Comparison of ENCODE assay signal across 1 cellular context in the genomic region with DNA sequence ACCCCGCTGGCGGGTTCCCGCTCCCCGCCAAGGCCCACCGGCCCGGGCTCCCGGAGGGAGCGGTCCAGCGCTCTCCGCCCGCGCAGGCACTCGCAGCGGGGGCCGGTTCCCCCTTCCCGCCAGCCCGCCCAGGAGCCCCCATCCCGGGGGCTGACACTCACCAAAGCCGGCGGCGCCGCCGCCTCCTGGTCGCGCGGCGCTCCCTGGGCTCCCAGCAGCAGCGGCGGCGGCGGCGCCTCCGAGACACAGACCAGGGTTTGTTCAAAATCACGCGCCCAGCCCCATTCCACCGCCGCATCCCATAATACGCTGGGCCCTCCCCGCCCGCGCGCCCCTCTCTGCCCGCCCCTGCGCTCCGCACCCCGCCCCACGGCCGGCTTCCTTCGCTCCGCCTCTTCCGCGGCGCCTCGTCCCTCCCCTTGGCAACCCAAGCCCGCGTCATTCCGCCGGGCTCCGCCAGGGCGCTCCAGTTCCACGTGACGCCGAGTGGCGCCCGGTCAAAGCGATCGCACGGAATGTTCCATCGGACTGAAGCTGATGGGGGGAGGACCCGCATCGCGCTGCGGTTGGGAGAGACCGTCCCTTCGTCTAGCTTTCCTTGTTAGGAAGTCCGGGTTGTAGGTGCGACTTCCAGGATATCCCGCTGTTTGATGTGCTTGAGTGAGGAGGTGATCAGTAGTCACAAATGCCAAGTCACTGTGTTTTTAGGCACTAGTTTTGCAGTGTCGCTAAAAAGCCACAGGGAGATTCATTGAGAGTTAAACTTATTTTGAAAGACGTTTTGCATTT.
TF ChIP-seq lines count a peak whose summit lies in the region.

No MANE protein-coding gene starts in this region.

TF ChIP-seq in K562, 482 proteins besides CTCF, POLR2A, EP300 and RAD21 (continued from another document and continues in another):
- TF ChIP-seq, protein P1, sequence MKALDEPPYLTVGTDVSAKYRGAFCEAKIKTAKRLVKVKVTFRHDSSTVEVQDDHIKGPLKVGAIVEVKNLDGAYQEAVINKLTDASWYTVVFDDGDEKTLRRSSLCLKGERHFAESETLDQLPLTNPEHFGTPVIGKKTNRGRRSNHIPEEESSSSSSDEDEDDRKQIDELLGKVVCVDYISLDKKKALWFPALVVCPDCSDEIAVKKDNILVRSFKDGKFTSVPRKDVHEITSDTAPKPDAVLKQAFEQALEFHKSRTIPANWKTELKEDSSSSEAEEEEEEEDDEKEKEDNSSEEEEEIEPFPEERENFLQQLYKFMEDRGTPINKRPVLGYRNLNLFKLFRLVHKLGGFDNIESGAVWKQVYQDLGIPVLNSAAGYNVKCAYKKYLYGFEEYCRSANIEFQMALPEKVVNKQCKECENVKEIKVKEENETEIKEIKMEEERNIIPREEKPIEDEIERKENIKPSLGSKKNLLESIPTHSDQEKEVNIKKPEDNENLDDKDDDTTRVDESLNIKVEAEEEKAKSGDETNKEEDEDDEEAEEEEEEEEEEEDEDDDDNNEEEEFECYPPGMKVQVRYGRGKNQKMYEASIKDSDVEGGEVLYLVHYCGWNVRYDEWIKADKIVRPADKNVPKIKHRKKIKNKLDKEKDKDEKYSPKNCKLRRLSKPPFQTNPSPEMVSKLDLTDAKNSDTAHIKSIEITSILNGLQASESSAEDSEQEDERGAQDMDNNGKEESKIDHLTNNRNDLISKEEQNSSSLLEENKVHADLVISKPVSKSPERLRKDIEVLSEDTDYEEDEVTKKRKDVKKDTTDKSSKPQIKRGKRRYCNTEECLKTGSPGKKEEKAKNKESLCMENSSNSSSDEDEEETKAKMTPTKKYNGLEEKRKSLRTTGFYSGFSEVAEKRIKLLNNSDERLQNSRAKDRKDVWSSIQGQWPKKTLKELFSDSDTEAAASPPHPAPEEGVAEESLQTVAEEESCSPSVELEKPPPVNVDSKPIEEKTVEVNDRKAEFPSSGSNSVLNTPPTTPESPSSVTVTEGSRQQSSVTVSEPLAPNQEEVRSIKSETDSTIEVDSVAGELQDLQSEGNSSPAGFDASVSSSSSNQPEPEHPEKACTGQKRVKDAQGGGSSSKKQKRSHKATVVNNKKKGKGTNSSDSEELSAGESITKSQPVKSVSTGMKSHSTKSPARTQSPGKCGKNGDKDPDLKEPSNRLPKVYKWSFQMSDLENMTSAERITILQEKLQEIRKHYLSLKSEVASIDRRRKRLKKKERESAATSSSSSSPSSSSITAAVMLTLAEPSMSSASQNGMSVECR (CRISPR knock-in tag; IDR thresholded peaks at IDR 0.05): no peak; the same call in 1 of the 2 replicates
- no peak for TF ChIP-seq CHD4 (IDR thresholded peaks at IDR 0.05; ENCODE audit: insufficient read depth, insufficient replicate concordance, low read depth, low read length, poor library complexity, severe bottlenecking)
- no peak for TF ChIP-seq ATF2 (CRISPR knock-in tag; IDR thresholded peaks at IDR 0.05)
- TF ChIP-seq FOXJ3 (CRISPR knock-in tag; IDR thresholded peaks at IDR 0.05): no peak
- TF ChIP-seq PHB2 (IDR thresholded peaks at IDR 0.05; ENCODE audit: low read depth): no peak
- TF ChIP-seq ZNF184 (CRISPR knock-in tag; IDR thresholded peaks at IDR 0.05): no peak
- no peak for TF ChIP-seq ZNF408 (CRISPR knock-in tag; IDR thresholded peaks at IDR 0.05; ENCODE audit: low read depth)
- TF ChIP-seq THRA (IDR thresholded peaks at IDR 0.05): no peak
- TF ChIP-seq ZNF197 (CRISPR knock-in tag; IDR thresholded peaks at IDR 0.05; ENCODE audit: low read depth): no peak
- TF ChIP-seq CBFA2T3 (IDR thresholded peaks at IDR 0.05): peak; percentile 30; the same call in 1 of the 2 replicates
- no peak for TF ChIP-seq ZNF512 (tag; IDR thresholded peaks at IDR 0.05)
- TF ChIP-seq, protein P2, sequence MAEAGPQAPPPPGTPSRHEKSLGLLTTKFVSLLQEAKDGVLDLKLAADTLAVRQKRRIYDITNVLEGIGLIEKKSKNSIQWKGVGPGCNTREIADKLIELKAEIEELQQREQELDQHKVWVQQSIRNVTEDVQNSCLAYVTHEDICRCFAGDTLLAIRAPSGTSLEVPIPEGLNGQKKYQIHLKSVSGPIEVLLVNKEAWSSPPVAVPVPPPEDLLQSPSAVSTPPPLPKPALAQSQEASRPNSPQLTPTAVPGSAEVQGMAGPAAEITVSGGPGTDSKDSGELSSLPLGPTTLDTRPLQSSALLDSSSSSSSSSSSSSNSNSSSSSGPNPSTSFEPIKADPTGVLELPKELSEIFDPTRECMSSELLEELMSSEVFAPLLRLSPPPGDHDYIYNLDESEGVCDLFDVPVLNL (CRISPR knock-in tag; IDR thresholded peaks at IDR 0.05; ENCODE audit: low read depth): peak; percentile 86; the same call in 1 of the 2 replicates
- TF ChIP-seq, protein P3, sequence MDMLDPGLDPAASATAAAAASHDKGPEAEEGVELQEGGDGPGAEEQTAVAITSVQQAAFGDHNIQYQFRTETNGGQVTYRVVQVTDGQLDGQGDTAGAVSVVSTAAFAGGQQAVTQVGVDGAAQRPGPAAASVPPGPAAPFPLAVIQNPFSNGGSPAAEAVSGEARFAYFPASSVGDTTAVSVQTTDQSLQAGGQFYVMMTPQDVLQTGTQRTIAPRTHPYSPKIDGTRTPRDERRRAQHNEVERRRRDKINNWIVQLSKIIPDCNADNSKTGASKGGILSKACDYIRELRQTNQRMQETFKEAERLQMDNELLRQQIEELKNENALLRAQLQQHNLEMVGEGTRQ (CRISPR knock-in tag; IDR thresholded peaks at IDR 0.05): peak; percentile 93
- TF ChIP-seq RBM39 (optimal IDR thresholded peaks at IDR 0.05; ENCODE audit: low read depth, low read length): no peak
- no peak for TF ChIP-seq ZNF146 (CRISPR knock-in tag; IDR thresholded peaks at IDR 0.05; ENCODE audit: unreplicated experiment)
- TF ChIP-seq KDM1A (IDR thresholded peaks at IDR 0.05): no peak
- no peak for TF ChIP-seq PCBP2 (IDR thresholded peaks at IDR 0.05; ENCODE audit: low read depth, low read length, poor library complexity, severe bottlenecking)
- TF ChIP-seq GATA2 (CRISPR knock-in tag; IDR thresholded peaks at IDR 0.05): no peak
- TF ChIP-seq BCL6 (CRISPR knock-in tag; IDR thresholded peaks at IDR 0.05): no peak
- TF ChIP-seq, protein P4, sequence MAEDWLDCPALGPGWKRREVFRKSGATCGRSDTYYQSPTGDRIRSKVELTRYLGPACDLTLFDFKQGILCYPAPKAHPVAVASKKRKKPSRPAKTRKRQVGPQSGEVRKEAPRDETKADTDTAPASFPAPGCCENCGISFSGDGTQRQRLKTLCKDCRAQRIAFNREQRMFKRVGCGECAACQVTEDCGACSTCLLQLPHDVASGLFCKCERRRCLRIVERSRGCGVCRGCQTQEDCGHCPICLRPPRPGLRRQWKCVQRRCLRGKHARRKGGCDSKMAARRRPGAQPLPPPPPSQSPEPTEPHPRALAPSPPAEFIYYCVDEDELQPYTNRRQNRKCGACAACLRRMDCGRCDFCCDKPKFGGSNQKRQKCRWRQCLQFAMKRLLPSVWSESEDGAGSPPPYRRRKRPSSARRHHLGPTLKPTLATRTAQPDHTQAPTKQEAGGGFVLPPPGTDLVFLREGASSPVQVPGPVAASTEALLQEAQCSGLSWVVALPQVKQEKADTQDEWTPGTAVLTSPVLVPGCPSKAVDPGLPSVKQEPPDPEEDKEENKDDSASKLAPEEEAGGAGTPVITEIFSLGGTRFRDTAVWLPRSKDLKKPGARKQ (CRISPR knock-in tag; IDR thresholded peaks at IDR 0.05): no peak
- TF ChIP-seq MTA3 (IDR thresholded peaks at IDR 0.05; ENCODE audit: borderline replicate concordance): peak; percentile 83; the same call in 1 of the 2 replicates
- no peak for TF ChIP-seq ZNF41 (CRISPR knock-in tag; conservative IDR thresholded peaks at IDR 0.05)
- TF ChIP-seq NR4A1 (CRISPR knock-in tag; IDR thresholded peaks at IDR 0.05): no peak
- TF ChIP-seq NR4A1 (tag; IDR thresholded peaks at IDR 0.05): no peak
- TF ChIP-seq CXXC5 (CRISPR knock-in tag; IDR thresholded peaks at IDR 0.05): peak; percentile 90
- no peak for TF ChIP-seq HOXB6 (CRISPR knock-in tag; IDR thresholded peaks at IDR 0.05; ENCODE audit: borderline replicate concordance)
- TF ChIP-seq, protein P5, sequence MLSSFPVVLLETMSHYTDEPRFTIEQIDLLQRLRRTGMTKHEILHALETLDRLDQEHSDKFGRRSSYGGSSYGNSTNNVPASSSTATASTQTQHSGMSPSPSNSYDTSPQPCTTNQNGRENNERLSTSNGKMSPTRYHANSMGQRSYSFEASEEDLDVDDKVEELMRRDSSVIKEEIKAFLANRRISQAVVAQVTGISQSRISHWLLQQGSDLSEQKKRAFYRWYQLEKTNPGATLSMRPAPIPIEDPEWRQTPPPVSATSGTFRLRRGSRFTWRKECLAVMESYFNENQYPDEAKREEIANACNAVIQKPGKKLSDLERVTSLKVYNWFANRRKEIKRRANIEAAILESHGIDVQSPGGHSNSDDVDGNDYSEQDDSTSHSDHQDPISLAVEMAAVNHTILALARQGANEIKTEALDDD (IDR thresholded peaks at IDR 0.05): peak; percentile 81
- peak; percentile 96 for TF ChIP-seq CREB1 (IDR thresholded peaks at IDR 0.05)
- peak; percentile 96 for TF ChIP-seq CREB1 (CRISPR knock-in tag; IDR thresholded peaks at IDR 0.05)
- no peak for TF ChIP-seq NELFE (IDR thresholded peaks at IDR 0.05; ENCODE audit: insufficient read depth, insufficient read length)
- TF ChIP-seq GABPB2 (CRISPR knock-in tag; conservative IDR thresholded peaks at IDR 0.05): no peak
- TF ChIP-seq, protein P6, sequence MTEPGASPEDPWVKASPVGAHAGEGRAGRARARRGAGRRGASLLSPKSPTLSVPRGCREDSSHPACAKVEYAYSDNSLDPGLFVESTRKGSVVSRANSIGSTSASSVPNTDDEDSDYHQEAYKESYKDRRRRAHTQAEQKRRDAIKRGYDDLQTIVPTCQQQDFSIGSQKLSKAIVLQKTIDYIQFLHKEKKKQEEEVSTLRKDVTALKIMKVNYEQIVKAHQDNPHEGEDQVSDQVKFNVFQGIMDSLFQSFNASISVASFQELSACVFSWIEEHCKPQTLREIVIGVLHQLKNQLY (CRISPR knock-in tag; conservative IDR thresholded peaks at IDR 0.05): no peak
- TF ChIP-seq, protein P7, sequence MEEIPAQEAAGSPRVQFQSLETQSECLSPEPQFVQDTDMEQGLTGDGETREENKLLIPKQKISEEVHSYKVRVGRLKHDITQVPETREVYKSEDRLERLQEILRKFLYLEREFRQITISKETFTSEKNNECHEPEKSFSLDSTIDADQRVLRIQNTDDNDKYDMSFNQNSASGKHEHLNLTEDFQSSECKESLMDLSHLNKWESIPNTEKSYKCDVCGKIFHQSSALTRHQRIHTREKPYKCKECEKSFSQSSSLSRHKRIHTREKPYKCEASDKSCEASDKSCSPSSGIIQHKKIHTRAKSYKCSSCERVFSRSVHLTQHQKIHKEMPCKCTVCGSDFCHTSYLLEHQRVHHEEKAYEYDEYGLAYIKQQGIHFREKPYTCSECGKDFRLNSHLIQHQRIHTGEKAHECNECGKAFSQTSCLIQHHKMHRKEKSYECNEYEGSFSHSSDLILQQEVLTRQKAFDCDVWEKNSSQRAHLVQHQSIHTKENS (CRISPR knock-in tag; IDR thresholded peaks at IDR 0.05): no peak
- no peak for TF ChIP-seq STAT5A (IDR thresholded peaks at IDR 0.05; ENCODE audit: borderline replicate concordance, low read length)
- TF ChIP-seq, protein P8, sequence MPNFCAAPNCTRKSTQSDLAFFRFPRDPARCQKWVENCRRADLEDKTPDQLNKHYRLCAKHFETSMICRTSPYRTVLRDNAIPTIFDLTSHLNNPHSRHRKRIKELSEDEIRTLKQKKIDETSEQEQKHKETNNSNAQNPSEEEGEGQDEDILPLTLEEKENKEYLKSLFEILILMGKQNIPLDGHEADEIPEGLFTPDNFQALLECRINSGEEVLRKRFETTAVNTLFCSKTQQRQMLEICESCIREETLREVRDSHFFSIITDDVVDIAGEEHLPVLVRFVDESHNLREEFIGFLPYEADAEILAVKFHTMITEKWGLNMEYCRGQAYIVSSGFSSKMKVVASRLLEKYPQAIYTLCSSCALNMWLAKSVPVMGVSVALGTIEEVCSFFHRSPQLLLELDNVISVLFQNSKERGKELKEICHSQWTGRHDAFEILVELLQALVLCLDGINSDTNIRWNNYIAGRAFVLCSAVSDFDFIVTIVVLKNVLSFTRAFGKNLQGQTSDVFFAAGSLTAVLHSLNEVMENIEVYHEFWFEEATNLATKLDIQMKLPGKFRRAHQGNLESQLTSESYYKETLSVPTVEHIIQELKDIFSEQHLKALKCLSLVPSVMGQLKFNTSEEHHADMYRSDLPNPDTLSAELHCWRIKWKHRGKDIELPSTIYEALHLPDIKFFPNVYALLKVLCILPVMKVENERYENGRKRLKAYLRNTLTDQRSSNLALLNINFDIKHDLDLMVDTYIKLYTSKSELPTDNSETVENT (CRISPR knock-in tag; IDR thresholded peaks at IDR 0.05): 0 out of 2 replicates have a peak, but pooled peaks have one; percentile 4
- no peak for TF ChIP-seq ZNF696 (CRISPR knock-in tag; conservative IDR thresholded peaks at IDR 0.05)
- no peak for TF ChIP-seq BRF1 (IDR thresholded peaks at IDR 0.05; ENCODE audit: borderline replicate concordance, extremely low read depth, insufficient read length)
- TF ChIP-seq ZNF707 (CRISPR knock-in tag; conservative IDR thresholded peaks at IDR 0.05): no peak
- TF ChIP-seq RFX1 (IDR thresholded peaks at IDR 0.05): peak; percentile 87
- TF ChIP-seq POLR2AphosphoS5 (IDR thresholded peaks at IDR 0.05; ENCODE audit: control insufficient read depth, insufficient read depth, low read depth, low read length): no peak; the same call in none of the 2 replicates
